Comparison of ENCODE assay signal across 18 cellular contexts in genomic region chr20:63355781-63356295, GRCh38. TPM values are rescaled to one million over a fixed set of nuclear protein-coding genes. Genes with fewer than 3 reads are reported as not detected.
A peak's percentile ranks its signal among the peaks of the same experiment; 100 is the strongest.
DNase-seq lines count a peak whose midpoint lies in the region; ATAC-seq and TF ChIP-seq lines count a peak whose summit lies in the region.
"Had no signal": no experiment of that assay in that cellular context is flagged by ENCODE, and none has a peak within 500 bp of the region (broad histone marks: within the 10 kb centered on the region; RNA-seq: fewer than 3 reads in every experiment).

No MANE protein-coding gene starts in this region.

- ATAC-seq in Right ventricle myocardium inferior = no peak
- ATAC-seq in stimulated activated naive CD8-positive, alpha-beta T cell treated with anti-CD3 and anti-CD28 coated beads, Interleukin-15, amount 100 ng/mL, for 72 hours = peak; percentile 26
- ATAC-seq in stimulated activated naive CD8-positive, alpha-beta T cell treated with anti-CD3 and anti-CD28 coated beads, Interleukin-15, Interleukin-2, amounts not matched to agents 100 U/mL and 50 U/mL, for 24 hours = no peak
- ATAC-seq: CD8-positive, alpha-beta T cell had no signal

- H2AFZ ChIP-seq in osteoblast (ENCODE audit: low read length) = no peak overlapping the region

- no peaks in the 10 kb centered on the region for H3K79me2 ChIP-seq in osteoblast (ENCODE audit: insufficient read depth, low read length)

- DNase-seq in Right ventricle myocardium inferior (ENCODE audit: missing footprints) (peak; percentile 47), left ventricle myocardium inferior (no peak), osteoblast (ENCODE audit: insufficient read length, low spot score, missing footprints) (peak; percentile 69), HK-2 (ENCODE audit: unreplicated experiment) (no peak)
- DNase-seq in stimulated activated naive CD8-positive, alpha-beta T cell treated with anti-CD3 and anti-CD28 coated beads, Interleukin-15, amount 100 ng/mL, for 72 hours = no peak
- DNase-seq in stimulated activated naive CD8-positive, alpha-beta T cell treated with anti-CD3 and anti-CD28 coated beads, Interleukin-15, Interleukin-2, amounts not matched to agents 100 U/mL and 50 U/mL, for 24 hours = no peak
- DNase-seq: Caco-2; CD4-positive, CD25-positive, alpha-beta regulatory T cell; CD8-positive, alpha-beta T cell; DMS153; DND-41; GOT3; HFFc6 had no signal

- intact Hi-C loops in Right ventricle myocardium inferior (cut with DNase I) (no loop called here), left ventricle myocardium inferior (cut with micrococcal nuclease) (no loop called here)

- H3K4me1 ChIP-seq in left ventricle myocardium inferior (peaks cover 42% of the 10 kb centered on the region), osteoblast (ENCODE audit: insufficient read depth, low read length) (no peaks in the 10 kb centered on the region)
- H3K4me1 ChIP-seq: Caco-2, HAP-1 had no signal

- H3K27ac Mint-ChIP-seq in stimulated activated naive CD8-positive, alpha-beta T cell treated with anti-CD3 and anti-CD28 coated beads, Interleukin-15, amount 100 ng/mL, for 72 hours = no peak overlapping the region
- H3K27ac Mint-ChIP-seq: B cell; CD4-positive, CD25-positive, alpha-beta regulatory T cell; CD8-positive, alpha-beta T cell; HFFc6 had no signal

- H3K27ac ChIP-seq in left ventricle myocardium inferior (replicated peaks) = no peak overlapping the region
- H3K27ac ChIP-seq in osteoblast (ENCODE audit: low read depth, low read length) = no peak overlapping the region
- H3K27ac ChIP-seq: 22Rv1, BLaER1, C4-2B had no signal

- peaks cover 0 to 6% of the 10 kb centered on the region in 2 donors for H3K9me3 Mint-ChIP-seq in stimulated activated naive CD8-positive, alpha-beta T cell treated with anti-CD3 and anti-CD28 coated beads, Interleukin-15, amount 100 ng/mL, for 72 hours
- H3K9me3 Mint-ChIP-seq: CD4-positive, CD25-positive, alpha-beta regulatory T cell; CD8-positive, alpha-beta T cell had no signal

- no peaks in the 10 kb centered on the region for H3K4me1 Mint-ChIP-seq in stimulated activated naive CD8-positive, alpha-beta T cell treated with anti-CD3 and anti-CD28 coated beads, Interleukin-15, amount 100 ng/mL, for 72 hours
- H3K4me1 Mint-ChIP-seq: B cell; CD4-positive, CD25-positive, alpha-beta regulatory T cell had no signal

- no peaks in the 10 kb centered on the region for H3K36me3 ChIP-seq in left ventricle myocardium inferior
- H3K36me3 ChIP-seq in osteoblast (ENCODE audit: insufficient read depth, low read length) = no peaks in the 10 kb centered on the region
- H3K36me3 ChIP-seq: BLaER1, HAP-1 had no signal

- no peak overlapping the region for H3K4me3 ChIP-seq in left ventricle myocardium inferior
- no peak overlapping the region for H3K4me3 ChIP-seq in osteoblast (ENCODE audit: insufficient read depth, low read length)
- H3K4me3 ChIP-seq: BLaER1, HAP-1 had no signal

- no peak for TF ChIP-seq CTCF in left ventricle myocardium inferior (IDR thresholded peaks at IDR 0.05; ENCODE audit: borderline replicate concordance)
- TF ChIP-seq CTCF in osteoblast (IDR thresholded peaks at IDR 0.05; ENCODE audit: extremely low read depth, low read depth, low read length) = no peak

- peaks cover 50% of the 10 kb centered on the region for H3K27me3 ChIP-seq in left ventricle myocardium inferior (ENCODE audit: low read depth)
- H3K27me3 ChIP-seq in osteoblast (ENCODE audit: insufficient read depth, low read length) = no peaks in the 10 kb centered on the region

- H3K27me3 Mint-ChIP-seq in stimulated activated naive CD8-positive, alpha-beta T cell treated with anti-CD3 and anti-CD28 coated beads, Interleukin-15, amount 100 ng/mL, for 72 hours = peaks cover 36% of the 10 kb centered on the region
- H3K27me3 Mint-ChIP-seq: CD4-positive, CD25-positive, alpha-beta regulatory T cell had no signal

- no peaks in the 10 kb centered on the region for H3K9me3 ChIP-seq in left ventricle myocardium inferior (replicated peaks)
- H3K9me3 ChIP-seq in osteoblast (ENCODE audit: low read depth, low read length) = no peaks in the 10 kb centered on the region
- H3K9me3 ChIP-seq: BLaER1, HAP-1 had no signal

- no peaks in the 10 kb centered on the region for H4K20me1 ChIP-seq in osteoblast (ENCODE audit: insufficient read depth, low read length)

- no peak overlapping the region for H3K4me3 Mint-ChIP-seq in stimulated activated naive CD8-positive, alpha-beta T cell treated with anti-CD3 and anti-CD28 coated beads, Interleukin-15, amount 100 ng/mL, for 72 hours
- H3K4me3 Mint-ChIP-seq: B cell; CD4-positive, CD25-positive, alpha-beta regulatory T cell; CD8-positive, alpha-beta T cell; HFFc6 had no signal

- H3K4me2 ChIP-seq in osteoblast (ENCODE audit: insufficient read depth, low read length) = no peak overlapping the region
- H3K4me2 ChIP-seq: BLaER1 had no signal

RNA-seq across cellular contexts. Expression of gene CHRNA4, which starts 5.3 kb away (rescaled TPM):
- 2.3 TPM for total RNA-seq in Right ventricle myocardium inferior
- 0.38 TPM for total RNA-seq in left ventricle myocardium inferior
- total RNA-seq in osteoblast = not detected in 2 replicates
- total RNA-seq: B cell; CD4-positive, CD25-positive, alpha-beta regulatory T cell; CD8-positive, alpha-beta T cell; HFFc6 had no signal

Comparison
In these comparisons a context has a peak if more than half of its experiments do, and no peak if none do; other contexts are left out.
1. DNase-seq: peak in Right ventricle myocardium inferior (single experiment) and osteoblast (single experiment); none in left ventricle myocardium inferior (single experiment), stimulated activated naive CD8-positive, alpha-beta T cell treated with anti-CD3 and anti-CD28 coated beads, Interleukin-15, amount 100 ng/mL, for 72 hours (0 of 2), stimulated activated naive CD8-positive, alpha-beta T cell treated with anti-CD3 and anti-CD28 coated beads, Interleukin-15, Interleukin-2, amounts not matched to agents 100 U/mL and 50 U/mL, for 24 hours (single experiment) and HK-2 (single experiment).